Comparison of ENCODE assay signal across 8 cellular contexts in genomic region chr2:219245899-219246230, GRCh38. TPM values are rescaled to one million over a fixed set of nuclear protein-coding genes. Genes with fewer than 3 reads are reported as not detected.
DNase-seq lines count a peak whose midpoint lies in the region; ATAC-seq, FAIRE-seq and TF ChIP-seq lines count a peak whose summit lies in the region.

No MANE protein-coding gene starts in this region.

- H3K27ac ChIP-seq in A549 (peak overlapping the region; percentile 90 to 96), HUES48 (ENCODE audit: low read depth, low read length) (peak overlapping the region; percentile 88), mammary epithelial cell (ENCODE audit: insufficient read depth, low read depth, low read length) (peak overlapping the region; percentile 88)

- no peak for TF ChIP-seq EP300 in A549 (IDR thresholded peaks at IDR 0.05)

- H3K9ac ChIP-seq in HUES48 (ENCODE audit: low read depth, low read length) (peak overlapping the region; percentile 88), mammary epithelial cell (ENCODE audit: insufficient read depth, low read length) (peak overlapping the region; percentile 87)

- 12% methylated on average over 10 of the region's 10 CpGs for WGBS in A549 (ENCODE audit: missing lambda C conversion rate)
- 3% methylated on average over 10 of the region's 10 CpGs for WGBS in mammary epithelial cell (ENCODE audit: low coverage, missing lambda C conversion rate)

- H3K4me1 ChIP-seq in A549: peaks cover 56% of the 10 kb centered on the region
- peaks cover 4% of the 10 kb centered on the region for H3K4me1 ChIP-seq in HUES48 (ENCODE audit: control insufficient read depth, insufficient read depth, low read length)
- peaks cover 51% of the 10 kb centered on the region for H3K4me1 ChIP-seq in mammary epithelial cell (ENCODE audit: insufficient read depth, low read length)
- H3K4me1 ChIP-seq in mononuclear cell (ENCODE audit: insufficient read depth, low read length): peaks cover 72% of the 10 kb centered on the region

- H2AFZ ChIP-seq in mammary epithelial cell (ENCODE audit: low read depth, low read length): peak overlapping the region; percentile 83

- no peaks in the 10 kb centered on the region for H3K27me3 ChIP-seq in HUES48 (ENCODE audit: control insufficient read depth, insufficient read depth, low read length)
- H3K27me3 ChIP-seq in mammary epithelial cell (ENCODE audit: insufficient read depth, low read length): no peaks in the 10 kb centered on the region
- H3K27me3 ChIP-seq in mononuclear cell (ENCODE audit: insufficient read depth, low read length): no peaks in the 10 kb centered on the region

- FAIRE-seq in A549 (lab: Jason Lieb, UNC): no peak

- CTCF ChIA-PET in A549 (lab: Yijun Ruan, JAX) (interaction anchor here (0.9 to 3.4 kb wide), 12 partner anchors 10 to 348 kb away, joined by 3 to 34 read pairs (median 4); partner anchors contain the start of gene DNAJB2), mammary epithelial cell (lab: Charles Lee; ENCODE audit: low non-redundant PET) (no interaction called here)

- TF ChIP-seq RAD21 in A549 (conservative IDR thresholded peaks at IDR 0.05 in 1 of 2, IDR thresholded peaks at IDR 0.05 in 1 of 2): no peak

- dilution Hi-C loops in mammary epithelial cell (cut with HindIII; ENCODE audit: low sequenced_read_pairs): loop anchor here (5.0 to 25.0 kb wide), 2 partner anchors 96 to 266 kb away; partner anchors contain the start of gene ASIC4

- TF ChIP-seq CTCF in A549 (IDR thresholded peaks at IDR 0.05): no peak
- no peak for TF ChIP-seq CTCF in mammary epithelial cell (conservative IDR thresholded peaks at IDR 0.05 in 1 of 2, IDR thresholded peaks at IDR 0.05 in 1 of 2; ENCODE audit: extremely low read depth in 1 of 2, insufficient read depth in 1 of 2, low read depth in 1 of 2, low read length in 2 of 2)
- no peak for TF ChIP-seq CTCF in GM13977 (IDR thresholded peaks at IDR 0.05; ENCODE audit: extremely low read depth, insufficient read depth, missing control alignments)

- peak overlapping the region; percentile 90 for H3K4me2 ChIP-seq in A549
- H3K4me2 ChIP-seq in mammary epithelial cell (ENCODE audit: insufficient read depth, low read depth, low read length): peak overlapping the region; percentile 84

- BruUV-seq in mammary epithelial cell (replicated peaks; lab: Mats Ljungman, UMichigan): no TSS peak

- POLR2A ChIA-PET in A549 (lab: Yijun Ruan, JAX): interaction anchor here (1.4 to 1.9 kb wide), 7 partner anchors 8 to 49 kb away, joined by 5 to 14 read pairs (median 10); partner anchors contain the start of genes ABCB6, ANKZF1, ATG9A and DNAJB2

- peaks cover 43% of the 10 kb centered on the region for H3K79me2 ChIP-seq in mammary epithelial cell (ENCODE audit: insufficient read depth, low read length)

- TF ChIP-seq POLR2A in A549 (IDR thresholded peaks at IDR 0.05; ENCODE audit: low read length): no peak

- in situ Hi-C loops in mammary epithelial cell (cut with MboI; ENCODE audit: low sequenced_read_pairs in 2 of 2): no loop called here
- in situ Hi-C loops in GM13977 (cut with MboI; ENCODE audit: low pct_unique_long_range_greater_than_20kb, low sequenced_read_pairs, unreplicated experiment): no loop called here

- no peaks in the 10 kb centered on the region for H4K20me1 ChIP-seq in mammary epithelial cell (ENCODE audit: insufficient read depth, low read length)

- intact Hi-C loops in mammary epithelial cell (cut with micrococcal nuclease): loop anchor here (1.0 kb wide), 2 partner anchors 17 to 28 kb away; partner anchors contain the start of genes ABCB6, ANKZF1 and ATG9A

- H3K9me3 ChIP-seq in A549 (no peaks in the 10 kb centered on the region), HUES48 (ENCODE audit: control insufficient read depth, insufficient read depth, low read length) (no peaks in the 10 kb centered on the region), mammary epithelial cell (replicated peaks; ENCODE audit: insufficient read depth, low read length) (no peaks in the 10 kb centered on the region), mononuclear cell (ENCODE audit: low read depth, low read length) (no peaks in the 10 kb centered on the region)

- ATAC-seq in A549: peak in 1 of 2 experiments; percentile 0; a peak in 2 of 6 replicates
- ATAC-seq in GM21528 (IDR thresholded peaks at IDR 0.05; ENCODE audit: low FRiP score, unreplicated experiment): no peak
- ATAC-seq in GM21367 (IDR thresholded peaks at IDR 0.05; ENCODE audit: unreplicated experiment): no peak

- H3K4me3 ChIP-seq in A549 (peak overlapping the region; percentile 78), HUES48 (ENCODE audit: low read depth, low read length) (peak overlapping the region; percentile 90), mammary epithelial cell (replicated peaks in 1 of 3; ENCODE audit: insufficient read depth in 1 of 3, low read depth in 2 of 3, low read length in 3 of 3) (peak overlapping the region; percentile 67 to 98 (median 82)), mononuclear cell (ENCODE audit: low read length) (peak overlapping the region; percentile 81)

- H3K36me3 ChIP-seq in HUES48 (ENCODE audit: control insufficient read depth, insufficient read depth, low read length) (peaks cover 29% of the 10 kb centered on the region), mammary epithelial cell (ENCODE audit: insufficient read depth, low read length) (peaks cover 13% of the 10 kb centered on the region)

- DNase-seq in A549 (ENCODE audit: low read depth in 1 of 2, low spot score in 1 of 2) (no peak), mammary epithelial cell (no peak), GM13977 (ENCODE audit: low spot score) (no peak), NCI-H510A (lab: John Stamatoyannopoulos, UW) (no peak)

TF ChIP-seq in A549, 52 proteins besides CTCF, POLR2A, EP300 and RAD21 (continues in another document):
- TF ChIP-seq KDM5A (IDR thresholded peaks at IDR 0.05) (no peak; the same call in 1 of the 2 replicates), CHD4 (IDR thresholded peaks at IDR 0.05; ENCODE audit: borderline replicate concordance) (no peak), BHLHE40 (IDR thresholded peaks at IDR 0.05; ENCODE audit: low read depth, low read length) (no peak), HMGXB4 (CRISPR knock-in tag; IDR thresholded peaks at IDR 0.05; ENCODE audit: borderline replicate concordance) (no peak)

RNA-seq across cellular contexts. Expression of gene STK16, which starts 0.6 kb away (rescaled TPM):
- 43.3 and 53.0 TPM in 2 replicates for polyA plus RNA-seq in A549 (2011; rRNA removed)
- polyA plus RNA-seq in A549 (2012; cell fraction: cytosol; rRNA removed): 44.5 and 50.2 TPM in 2 replicates
- 41.5 and 54.5 TPM in 2 replicates for polyA plus RNA-seq in A549 (2012; cell fraction: nucleus; rRNA removed)
- polyA plus RNA-seq in A549 (2017; fragmentation: RNase III; extraction: RNeasy Plus Mini Kit Qiagen cat#74134 plus additional on column Dnase treatment): 36.9 to 40.4 TPM (median 37.0 TPM) in 3 replicates
- 76.4 and 80.4 TPM in 2 replicates for polyA minus RNA-seq in A549 (2011; rRNA and poly(A)+ RNA removed)
- total RNA-seq in mammary epithelial cell: 10 to 100 TPM; 26.9 to 29.8 TPM
- 53.1 TPM for polyA plus RNA-seq in mammary epithelial cell
- polyA minus RNA-seq in mammary epithelial cell: 22.7 TPM
- total RNA-seq in mononuclear cell: 18.5 TPM

RNA-seq across cellular contexts. Expression of gene GLB1L, which starts 0.6 kb away (rescaled TPM):
- 8.7 and 10.0 TPM in 2 replicates for polyA plus RNA-seq in A549 (2011; rRNA removed)
- polyA plus RNA-seq in A549 (2012; cell fraction: cytosol; rRNA removed): 6.2 and 6.5 TPM in 2 replicates
- polyA plus RNA-seq in A549 (2012; cell fraction: nucleus; rRNA removed): 10.5 and 12.2 TPM in 2 replicates
- polyA plus RNA-seq in A549 (2017; fragmentation: RNase III; extraction: RNeasy Plus Mini Kit Qiagen cat#74134 plus additional on column Dnase treatment): 5.8 to 8.0 TPM (median 5.9 TPM) in 3 replicates
- polyA minus RNA-seq in A549 (2011; rRNA and poly(A)+ RNA removed): 7.2 and 9.3 TPM in 2 replicates
- 10 to 100 TPM in 1 of 2 donors, 1 to 10 TPM in 1; 5.5 to 21.8 TPM for total RNA-seq in mammary epithelial cell
- polyA plus RNA-seq in mammary epithelial cell: 6.2 TPM
- 3.6 TPM for polyA minus RNA-seq in mammary epithelial cell
- total RNA-seq in mononuclear cell: 3.4 TPM

RNA-seq across cellular contexts. Expression of gene TUBA4B, which starts 7.2 kb away (rescaled TPM):
- polyA plus RNA-seq in A549 (2011; rRNA removed) (0.94 and 1.3 TPM in 2 replicates), A549 (2017; fragmentation: RNase III; extraction: RNeasy Plus Mini Kit Qiagen cat#74134 plus additional on column Dnase treatment) (0.55 to 0.73 TPM (median 0.71 TPM) in 3 replicates), mammary epithelial cell (0.08 TPM)
- 1.1 and 1.3 TPM in 2 replicates for polyA plus RNA-seq in A549 (2012; cell fraction: cytosol; rRNA removed)
- 0.73 and 0.80 TPM in 2 replicates for polyA plus RNA-seq in A549 (2012; cell fraction: nucleus; rRNA removed)
- polyA minus RNA-seq in A549 (2011; rRNA and poly(A)+ RNA removed): 1.2 and 1.5 TPM in 2 replicates
- total RNA-seq in mammary epithelial cell (not detected), mononuclear cell (not detected)
- polyA minus RNA-seq in mammary epithelial cell: not detected

RNA-seq across cellular contexts. Expression of gene TUBA4A, which starts 7.9 kb away (rescaled TPM):
- polyA plus RNA-seq in A549 (2011; rRNA removed) (222 and 251 TPM in 2 replicates), A549 (2017; fragmentation: RNase III; extraction: RNeasy Plus Mini Kit Qiagen cat#74134 plus additional on column Dnase treatment) (450 to 495 TPM (median 462 TPM) in 3 replicates), mammary epithelial cell (616 TPM)
- polyA plus RNA-seq in A549 (2012; cell fraction: cytosol; rRNA removed): 659 and 665 TPM in 2 replicates
- polyA plus RNA-seq in A549 (2012; cell fraction: nucleus; rRNA removed): 919 and 1,052 TPM in 2 replicates
- polyA minus RNA-seq in A549 (2011; rRNA and poly(A)+ RNA removed): 153 and 170 TPM in 2 replicates
- total RNA-seq in mammary epithelial cell (100 to 1,000 TPM; 206 to 209 TPM), mononuclear cell (108 TPM)
- polyA minus RNA-seq in mammary epithelial cell: 360 TPM

RNA-seq across cellular contexts. Expression of gene ANKZF1, which starts 16.3 kb away (rescaled TPM):
- polyA plus RNA-seq in A549 (2011; rRNA removed) (29.5 and 30.3 TPM in 2 replicates), A549 (2017; fragmentation: RNase III; extraction: RNeasy Plus Mini Kit Qiagen cat#74134 plus additional on column Dnase treatment) (17.7 to 25.1 TPM (median 23.2 TPM) in 3 replicates), mammary epithelial cell (32.4 TPM)
- 12.3 and 14.2 TPM in 2 replicates for polyA plus RNA-seq in A549 (2012; cell fraction: cytosol; rRNA removed)
- 67.6 and 87.1 TPM in 2 replicates for polyA plus RNA-seq in A549 (2012; cell fraction: nucleus; rRNA removed)
- 25.2 and 26.1 TPM in 2 replicates for polyA minus RNA-seq in A549 (2011; rRNA and poly(A)+ RNA removed)
- total RNA-seq in mammary epithelial cell (10 to 100 TPM; 29.2 to 52.9 TPM), mononuclear cell (45.4 TPM)
- polyA minus RNA-seq in mammary epithelial cell: 34.0 TPM
